Comparison of ENCODE assay signal across 19 cellular contexts in the genomic region with DNA sequence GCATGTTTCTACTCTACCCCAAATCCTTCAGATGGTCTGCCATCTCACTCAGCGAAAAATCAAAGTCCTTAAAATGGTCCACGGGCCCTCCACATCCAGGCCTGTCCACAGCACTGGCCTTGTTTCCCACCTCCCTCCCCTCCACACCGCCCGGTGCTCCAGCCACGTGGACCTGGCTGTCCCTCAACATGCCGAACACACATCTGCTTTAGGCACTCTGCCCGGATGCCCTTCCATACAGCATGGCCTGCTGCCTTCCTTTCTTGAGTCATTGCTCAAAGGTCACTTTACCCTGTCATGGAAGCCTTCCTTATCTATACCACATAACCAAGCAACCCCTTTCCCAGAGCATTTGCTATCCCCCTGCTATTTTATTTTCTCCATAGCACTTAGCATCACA.
A peak's percentile ranks its signal among the peaks of the same experiment; 100 is the strongest.
DNase-seq lines count a peak whose midpoint lies in the region; ATAC-seq, FAIRE-seq and TF ChIP-seq lines count a peak whose summit lies in the region.
"Had no signal": no experiment of that assay in that cellular context is flagged by ENCODE, and none has a peak within 500 bp of the region (broad histone marks: within the 10 kb centered on the region; RNA-seq: fewer than 3 reads in every experiment).

No MANE protein-coding gene starts in this region.

- no peaks in the 10 kb centered on the region for H4K20me1 ChIP-seq in astrocyte (ENCODE audit: insufficient read depth, low read length)

- H3K36me3 ChIP-seq in astrocyte (ENCODE audit: insufficient read depth, low read length) (no peaks in the 10 kb centered on the region), heart right ventricle (peaks cover 0 to 14% (median 0%) of the 10 kb centered on the region in 9 donors), neuronal stem cell (replicated peaks in 1 of 2; ENCODE audit: control insufficient read depth in 2 of 2, insufficient read depth in 2 of 2, low read length in 2 of 2) (no peaks in the 10 kb centered on the region)
- H3K36me3 ChIP-seq: esophagus muscularis mucosa, sigmoid colon, SJSA1 had no signal

- H4K8ac ChIP-seq in neuronal stem cell (ENCODE audit: low read depth, low read length), result no peak overlapping the region

- H3K27ac ChIP-seq in astrocyte (ENCODE audit: low read depth, low read length), result no peak overlapping the region
- H3K27ac ChIP-seq in heart right ventricle, result no peak overlapping the region
- no peak overlapping the region for H3K27ac ChIP-seq in neuronal stem cell (replicated peaks; ENCODE audit: low read length)
- H3K27ac ChIP-seq: esophagus muscularis mucosa, sigmoid colon, SJSA1, testis had no signal

- H3K4me3 ChIP-seq in astrocyte (ENCODE audit: insufficient read depth, low read depth, low read length) (no peak overlapping the region), heart right ventricle (no peak overlapping the region), neuronal stem cell (ENCODE audit: low read length in 2 of 2) (no peak overlapping the region)
- H3K4me3 ChIP-seq: esophagus muscularis mucosa, sigmoid colon, SJSA1, testis had no signal

- H3K14ac ChIP-seq in neuronal stem cell (ENCODE audit: low read length), result no peak overlapping the region

- no peak overlapping the region for H2BK12ac ChIP-seq in neuronal stem cell (ENCODE audit: low read length)

- 53 to 57% methylated on average over 7 of the region's 7 CpGs for WGBS in heart right ventricle, 2 donors
- WGBS in neuronal stem cell (ENCODE audit: extremely low coverage in 2 of 2, insufficient read length in 2 of 2, insufficient replicate concordance in 1 of 2), 2 donors, result no CpG with 5 or more reads among the region's 7 CpGs

- H3K9ac ChIP-seq in astrocyte (ENCODE audit: low read length) (no peak overlapping the region), neuronal stem cell (ENCODE audit: low read depth, low read length, poor library complexity) (no peak overlapping the region)

- peak; percentile 60 for DNase-seq in G401 (ENCODE audit: low spot score)
- DNase-seq in astrocyte (ENCODE audit: low read depth), result no peak
- peak; percentile 13 to 30 for DNase-seq in heart right ventricle
- DNase-seq in neuronal stem cell (ENCODE audit: low spot score), result no peak
- no peak for DNase-seq in NCI-H510A treated with DMSO at 0.1 percent for 48 hours (lab: John Stamatoyannopoulos, UW)
- no peak for DNase-seq in activated effector memory CD4-positive, alpha-beta T cell treated with anti-CD3 and anti-CD28 coated beads, Interleukin-2, amount 50 U/mL, for 16 hours
- DNase-seq in NCI-H2107 treated with DMSO at 0.1 percent for 48 hours (lab: John Stamatoyannopoulos, UW; ENCODE audit: unreplicated experiment), result no peak
- DNase-seq in ACHN, result no peak
- DNase-seq: activated CD8-positive, alpha-beta memory T cell treated with anti-CD3 and anti-CD28 coated beads, Interleukin-2, amount 50 U/mL, for 48 hours; activated effector memory CD4-positive, alpha-beta T cell treated with Interleukin-2 at 50 U/mL for 16 hours; effector CD8-positive, alpha-beta T cell; NCI-H1436 treated with DMSO at 0.1 percent for 48 hours; NCI-H748 treated with DMSO at 0.1 percent for 48 hours; sigmoid colon; testis had no signal

- no peak overlapping the region for H2BK120ac ChIP-seq in neuronal stem cell (ENCODE audit: low read depth, low read length)

- no peaks in the 10 kb centered on the region for H3K79me1 ChIP-seq in neuronal stem cell (ENCODE audit: low read depth, low read length)

- no peaks in the 10 kb centered on the region for H3K27me3 ChIP-seq in astrocyte (ENCODE audit: insufficient read depth, low read length)
- H3K27me3 ChIP-seq in heart right ventricle, result no peaks in the 10 kb centered on the region
- H3K27me3 ChIP-seq in neuronal stem cell (ENCODE audit: control insufficient read depth in 3 of 3, insufficient read depth in 3 of 3, low read depth in 1 of 3, low read length in 3 of 3), result no peaks in the 10 kb centered on the region
- H3K27me3 ChIP-seq: esophagus muscularis mucosa, sigmoid colon, SJSA1, testis had no signal

- H2AK5ac ChIP-seq in neuronal stem cell (ENCODE audit: low read depth, low read length), result peak overlapping the region; percentile 71

- in situ Hi-C loops in G401 (cut with HindIII; ENCODE audit: low sequenced_read_pairs), result no loop called here
- in situ Hi-C loops in ACHN (cut with HindIII; ENCODE audit: low pct_ligation_motif_present, low pct_unique_long_range_greater_than_20kb, low sequenced_read_pairs), result loop anchor here (25.0 kb wide), 2 partner anchors 172 to 428 kb away; partner anchors contain the start of gene C1orf105

- H3K9me3 Mint-ChIP-seq in astrocyte (ENCODE audit: unreplicated experiment), result no peaks in the 10 kb centered on the region
- H3K9me3 Mint-ChIP-seq: HFFc6; T-helper 1 cell treated with Interleukin-12 subunit alpha and Interleukin-12 subunit beta and Interleukin-4 antibody, amounts not matched to agents 30 μg/mL and 1 μg/mL, for 36 hours had no signal

- H3K4me2 ChIP-seq in astrocyte (ENCODE audit: low read length), result no peak overlapping the region
- H3K4me2 ChIP-seq in neuronal stem cell (ENCODE audit: insufficient read depth, low read length, poor library complexity, severe bottlenecking), result no peak overlapping the region

- no peaks in the 10 kb centered on the region for H3K9me3 ChIP-seq in astrocyte (ENCODE audit: insufficient read depth, low read depth, low read length)
- no peaks in the 10 kb centered on the region for H3K9me3 ChIP-seq in heart right ventricle
- no peaks in the 10 kb centered on the region for H3K9me3 ChIP-seq in neuronal stem cell (replicated peaks in 1 of 2; ENCODE audit: control insufficient read depth in 2 of 2, insufficient read depth in 1 of 2, low read depth in 1 of 2, low read length in 2 of 2)
- H3K9me3 ChIP-seq: esophagus muscularis mucosa, sigmoid colon, SJSA1, testis had no signal

- H2BK5ac ChIP-seq in neuronal stem cell (ENCODE audit: low read length), result no peak overlapping the region

- intact Hi-C loops in heart right ventricle (cut with DNase I), result loop anchor here in 9 of 10 donors (1.0 to 10.0 kb wide), 6 partner anchors 182 to 339 kb away; no protein-coding TSS in a partner anchor

- no peaks in the 10 kb centered on the region for H3K4me1 Mint-ChIP-seq in astrocyte (ENCODE audit: low read depth, unreplicated experiment)

- no peak overlapping the region for H3K4me3 Mint-ChIP-seq in astrocyte (ENCODE audit: unreplicated experiment)
- H3K4me3 Mint-ChIP-seq: HFFc6; T-helper 1 cell treated with Interleukin-12 subunit alpha and Interleukin-12 subunit beta and Interleukin-4 antibody, amounts not matched to agents 30 μg/mL and 1 μg/mL, for 36 hours had no signal

- TF ChIP-seq CTCF in astrocyte (IDR thresholded peaks at IDR 0.05; ENCODE audit: insufficient read depth, low read depth, low read length) (no peak), heart right ventricle (IDR thresholded peaks at IDR 0.05) (no peak)

- no peaks in the 10 kb centered on the region for H3K36me3 Mint-ChIP-seq in astrocyte (ENCODE audit: low read depth, unreplicated experiment)

- no peak overlapping the region for H3K4ac ChIP-seq in neuronal stem cell (ENCODE audit: low read length)

- no peak overlapping the region for H2BK15ac ChIP-seq in neuronal stem cell (ENCODE audit: low read length)

- ATAC-seq in heart right ventricle, result peak in 7 of 8 donors; percentile 51 to 86 (median 81)

- H2AFZ ChIP-seq in astrocyte (ENCODE audit: low read depth, low read length) (no peak overlapping the region), neuronal stem cell (ENCODE audit: low read length) (peak overlapping the region; percentile 38)

- peak overlapping the region; percentile 58 for H3K23ac ChIP-seq in neuronal stem cell (ENCODE audit: low read depth, low read length, poor library complexity)

- peaks cover 2% of the 10 kb centered on the region for H3K27me3 Mint-ChIP-seq in astrocyte (ENCODE audit: low read depth, unreplicated experiment)

- H4K91ac ChIP-seq in neuronal stem cell (ENCODE audit: low read depth, low read length, poor library complexity), result no peak overlapping the region

- peak overlapping the region; percentile 83 for H3K18ac ChIP-seq in neuronal stem cell (ENCODE audit: low read length)

- H3K4me1 ChIP-seq in astrocyte (ENCODE audit: insufficient read depth, low read length) (no peaks in the 10 kb centered on the region), heart right ventricle (peaks cover 0 to 20% (median 0%) of the 10 kb centered on the region in 9 donors), neuronal stem cell (ENCODE audit: control insufficient read depth in 2 of 2, insufficient read depth in 1 of 2, low read depth in 1 of 2, low read length in 2 of 2) (no peaks in the 10 kb centered on the region)
- H3K4me1 ChIP-seq: SJSA1, testis had no signal

- no peaks in the 10 kb centered on the region for H3K79me2 ChIP-seq in astrocyte (ENCODE audit: insufficient read depth, low read length)

- no peak for FAIRE-seq in astrocyte (lab: Jason Lieb, UNC)

- peak overlapping the region; percentile 11 for H3K27ac Mint-ChIP-seq in astrocyte (ENCODE audit: unreplicated experiment)
- H3K27ac Mint-ChIP-seq: HFFc6; T-helper 1 cell treated with Interleukin-12 subunit alpha and Interleukin-12 subunit beta and Interleukin-4 antibody, amounts not matched to agents 30 μg/mL and 1 μg/mL, for 36 hours had no signal

Comparison
In these comparisons a context has a peak if more than half of its experiments do, and no peak if none do; other contexts are left out.
1. DNase-seq: peak in G401 (single experiment) and heart right ventricle (2 of 2); none in astrocyte (single experiment), neuronal stem cell (single experiment), NCI-H510A treated with DMSO at 0.1 percent for 48 hours (single experiment), activated effector memory CD4-positive, alpha-beta T cell treated with anti-CD3 and anti-CD28 coated beads, Interleukin-2, amount 50 U/mL, for 16 hours (single experiment), NCI-H2107 treated with DMSO at 0.1 percent for 48 hours (single experiment) and ACHN (single experiment).